In genomic region chr19:15432018-15432494, GRCh38 we compare ENCODE assay signal across 9 cellular contexts. TPM values are rescaled to one million over a fixed set of nuclear protein-coding genes. Genes with fewer than 3 reads are reported as not detected.
A peak's percentile ranks its signal among the peaks of the same experiment; 100 is the strongest.
DNase-seq lines count a peak whose midpoint lies in the region; ATAC-seq, FAIRE-seq and TF ChIP-seq lines count a peak whose summit lies in the region.
"Had no signal": no experiment of that assay in that cellular context is flagged by ENCODE, and none has a peak within 500 bp of the region (broad histone marks: within the 10 kb centered on the region; RNA-seq: fewer than 3 reads in every experiment).

No MANE protein-coding gene starts in this region.

- peak overlapping the region; percentile 99 for H3K4me3 Mint-ChIP-seq in central memory CD8-positive, alpha-beta T cell

- H3K4me3 ChIP-seq in MM.1S (ENCODE audit: low read length) (peak overlapping the region; percentile 87), mucosa of rectum (ENCODE audit: low read length in 2 of 2) (peak overlapping the region; percentile 74 to 81), uterus (peak overlapping the region; percentile 86 to 88)

- intact Hi-C loops in uterus (cut with DNase I; ENCODE audit: low total_unique reads): no loop called here

- H3K27me3 ChIP-seq in MM.1S (replicated peaks; ENCODE audit: insufficient read depth, low read length): no peaks in the 10 kb centered on the region
- H3K27me3 ChIP-seq in mucosa of rectum (ENCODE audit: control insufficient read depth in 2 of 2, insufficient read depth in 2 of 2, low read length in 2 of 2): no peaks in the 10 kb centered on the region
- H3K27me3 ChIP-seq in uterus: no peaks in the 10 kb centered on the region

- no peak for TF ChIP-seq CTCF in MM.1S (IDR thresholded peaks at IDR 0.05; ENCODE audit: low read length)
- TF ChIP-seq CTCF in uterus (IDR thresholded peaks at IDR 0.05): no peak
- TF ChIP-seq CTCF in D721Med (IDR thresholded peaks at IDR 0.05; ENCODE audit: insufficient read depth, missing control alignments): no peak

- H2AFZ ChIP-seq in MM.1S (ENCODE audit: low read length): 0 out of 2 replicates have a peak overlapping the region, but pooled peaks have one; percentile 6

- H3K9me3 Mint-ChIP-seq in central memory CD8-positive, alpha-beta T cell: no peaks in the 10 kb centered on the region

- no peaks in the 10 kb centered on the region for H3K27me3 Mint-ChIP-seq in central memory CD8-positive, alpha-beta T cell

- peak overlapping the region; percentile 80 for H3K4me2 ChIP-seq in MM.1S (ENCODE audit: low read depth, low read length)

- no peaks in the 10 kb centered on the region for H3K9me2 ChIP-seq in MM.1S (replicated peaks; ENCODE audit: insufficient read depth, low read length)

- peaks cover 46% of the 10 kb centered on the region for H3K79me2 ChIP-seq in MM.1S (ENCODE audit: low read length)

- H4K20me1 ChIP-seq in MM.1S (ENCODE audit: insufficient read depth, low read length): no peaks in the 10 kb centered on the region

- peak; percentile 46 for DNase-seq in DMS53 (lab: John Stamatoyannopoulos, UW)
- no peak for DNase-seq in DMS53 treated with DMSO at 0.1 percent for 48 hours (lab: John Stamatoyannopoulos, UW; ENCODE audit: unreplicated experiment)
- no peak for DNase-seq in MM.1S
- DNase-seq in central memory CD8-positive, alpha-beta T cell (ENCODE audit: low spot score in 2 of 2): no peak
- no peak for DNase-seq in uterus
- no peak for DNase-seq in D721Med (ENCODE audit: insufficient read length, low spot score)
- no peak for DNase-seq in DMS153 (lab: John Stamatoyannopoulos, UW)

- H3K36me3 Mint-ChIP-seq in central memory CD8-positive, alpha-beta T cell (ENCODE audit: insufficient read depth): peaks cover 13% of the 10 kb centered on the region

- H3K4me1 ChIP-seq in MM.1S (ENCODE audit: low read length): peaks cover 14% of the 10 kb centered on the region
- peaks cover 12 to 22% of the 10 kb centered on the region in 2 donors for H3K4me1 ChIP-seq in mucosa of rectum (ENCODE audit: control insufficient read depth in 2 of 2, insufficient read depth in 2 of 2, low read length in 2 of 2)
- H3K4me1 ChIP-seq in uterus: peaks cover 9 to 20% of the 10 kb centered on the region in 2 donors

- H3K36me3 ChIP-seq in MM.1S (replicated peaks; ENCODE audit: insufficient read depth, low read length): no peaks in the 10 kb centered on the region
- H3K36me3 ChIP-seq in mucosa of rectum (ENCODE audit: control insufficient read depth in 2 of 2, insufficient read depth in 2 of 2, low read length in 2 of 2): peaks cover 1 to 8% of the 10 kb centered on the region in 2 donors
- H3K36me3 ChIP-seq in uterus: no peaks in the 10 kb centered on the region

- H3K9ac ChIP-seq in MM.1S (ENCODE audit: low read length) (peak overlapping the region; percentile 68), mucosa of rectum (ENCODE audit: low read depth in 1 of 2, low read length in 2 of 2) (peak overlapping the region; percentile 62 to 68)

- TF ChIP-seq POLR2A in uterus (IDR thresholded peaks at IDR 0.05): no peak

- no peak for FAIRE-seq in D721Med (lab: Jason Lieb, UNC)

- H3F3A ChIP-seq in MM.1S (ENCODE audit: insufficient read depth, low read length): peaks cover 4% of the 10 kb centered on the region; the same call in 1 of the 2 replicates

- H3K27ac ChIP-seq in MM.1S (ENCODE audit: low read length) (peak overlapping the region; percentile 1; the same call in 1 of the 2 replicates), mucosa of rectum (ENCODE audit: low read depth in 2 of 2, low read length in 2 of 2) (no peak overlapping the region), uterus (peak overlapping the region; percentile 73 to 88)

- ATAC-seq in central memory CD8-positive, alpha-beta T cell (replicated peaks; ENCODE audit: extremely low read depth, poor library complexity, severe bottlenecking): no peak

- peaks cover 32% of the 10 kb centered on the region for H3K4me1 Mint-ChIP-seq in central memory CD8-positive, alpha-beta T cell

- H3K27ac Mint-ChIP-seq in central memory CD8-positive, alpha-beta T cell (ENCODE audit: low read depth): peak overlapping the region; percentile 95

- H3K9me3 ChIP-seq in MM.1S (replicated peaks; ENCODE audit: insufficient read depth, low read length): no peaks in the 10 kb centered on the region
- H3K9me3 ChIP-seq in mucosa of rectum (ENCODE audit: control insufficient read depth in 2 of 2, low read length in 2 of 2): no peaks in the 10 kb centered on the region
- H3K9me3 ChIP-seq in uterus: no peaks in the 10 kb centered on the region

RNA-seq across cellular contexts. Expression of gene AKAP8L, which starts 13.3 kb away (rescaled TPM):
- 100 to 1,000 TPM in 2 of 4 donors, 10 to 100 TPM in 2; 82.4 to 157 (median 117) TPM for total RNA-seq in uterus

RNA-seq across cellular contexts. Expression of gene WIZ, which starts 17.7 kb away (rescaled TPM):
- total RNA-seq in uterus: 10 to 100 TPM in 1 of 4 donors, 1 to 10 TPM in 3; 6.5 to 53.9 (median 8.5) TPM

RNA-seq across cellular contexts. Expression of gene RASAL3, which starts 32.3 kb away (rescaled TPM):
- 1 to 10 TPM in 2 of 4 donors, under 1 TPM in 1, not detected in 1; 0.51 to 4.3 (median 1.1) TPM for total RNA-seq in uterus

RNA-seq across cellular contexts. Expression of gene PGLYRP2, which starts 47.2 kb away (rescaled TPM):
- not detected for total RNA-seq in uterus
- total RNA-seq: subcutaneous adipose tissue had no signal

RNA-seq across cellular contexts. Expression of gene AKAP8, which starts 52.5 kb away (rescaled TPM):
- total RNA-seq in uterus: 10 to 100 TPM; 17.1 to 55.6 (median 39.2) TPM

Comparison
In these comparisons a context has a peak if more than half of its experiments do, and no peak if none do; other contexts are left out.
1. H3K27ac ChIP-seq: peak in MM.1S (single experiment) and uterus (2 of 2); none in mucosa of rectum (0 of 2).
2. Peak in every context shown above with its lines, with median percentiles within 50 percentile points of each other: H3K4me3 ChIP-seq.